ENCODE assay signal across 9 cellular contexts in the genomic region with DNA sequence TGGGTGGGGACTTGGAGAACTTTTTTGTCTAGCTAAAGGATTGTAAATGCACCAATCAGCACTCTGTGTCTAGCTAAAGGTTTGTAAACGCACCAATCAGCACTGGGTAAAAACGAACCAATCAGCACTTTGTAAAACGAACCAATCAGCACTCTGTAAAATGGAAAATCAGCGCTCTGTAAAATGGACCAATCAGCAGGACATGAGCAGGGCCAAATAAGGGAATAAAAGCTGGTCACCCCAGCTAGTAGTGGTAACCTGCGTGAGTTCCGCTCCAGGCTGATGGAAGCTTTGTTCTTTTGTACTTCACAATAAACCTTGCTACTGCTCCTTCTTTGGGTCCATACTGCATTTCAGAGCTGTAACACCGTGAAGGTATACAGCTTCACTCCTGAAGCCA. TPM values are rescaled to one million over a fixed set of nuclear protein-coding genes. Genes with fewer than 3 reads are reported as not detected.
DNase-seq lines count a peak whose midpoint lies in the region; ATAC-seq, FAIRE-seq and TF ChIP-seq lines count a peak whose summit lies in the region.
"Had no signal": no experiment of that assay in that cellular context is flagged by ENCODE, and none has a peak within 500 bp of the region (broad histone marks: within the 10 kb centered on the region; RNA-seq: fewer than 3 reads in every experiment).

No MANE protein-coding gene starts in this region.

- H3K9me3 Mint-ChIP-seq in Caco-2 (ENCODE audit: unreplicated experiment) (peaks cover 10% of the 10 kb centered on the region), neural crest cell (peaks cover 7% of the 10 kb centered on the region)
- H3K9me3 Mint-ChIP-seq in effector memory CD8-positive, alpha-beta T cell = no peaks in the 10 kb centered on the region

- H3K27ac Mint-ChIP-seq in Caco-2 (ENCODE audit: unreplicated experiment) (no peak overlapping the region), T-helper 17 cell (peak overlapping the region; percentile 95), neural crest cell (ENCODE audit: unreplicated experiment) (no peak overlapping the region)
- peak overlapping the region; percentile 95 to 96 for H3K27ac Mint-ChIP-seq in effector memory CD8-positive, alpha-beta T cell

- TF ChIP-seq POLR2A in H54 (IDR thresholded peaks at IDR 0.05; ENCODE audit: low read depth, low read length) = no peak

- H3K27me3 ChIP-seq in Caco-2 (replicated peaks; ENCODE audit: control insufficient read depth, insufficient read depth, low read length) (no peaks in the 10 kb centered on the region), pancreas (no peaks in the 10 kb centered on the region)

- intact Hi-C loops in Caco-2 (cut with micrococcal nuclease; ENCODE audit: unreplicated experiment) = no loop called here
- intact Hi-C loops in pancreas (cut with DNase I) = no loop called here

- H3K27ac ChIP-seq in pancreas = no peak overlapping the region

- 90 to 96% methylated on average over 7 of the region's 7 CpGs for WGBS in pancreas, 2 donors

- FAIRE-seq in pancreas (lab: Jason Lieb, UNC) (no peak), H54 (lab: Jason Lieb, UNC) (no peak)

- peaks cover 16% of the 10 kb centered on the region for H3K4me1 ChIP-seq in Caco-2
- H3K4me1 ChIP-seq in pancreas = peaks cover 0 to 18% (median 0%) of the 10 kb centered on the region in 3 donors

- no peak for DNase-seq in Caco-2
- no peak for DNase-seq in T-helper 17 cell
- no peak for DNase-seq in effector memory CD8-positive, alpha-beta T cell
- DNase-seq in neural crest cell (ENCODE audit: low read depth, low spot score) = no peak
- no peak for DNase-seq in pancreas
- no peak for DNase-seq in H54 (ENCODE audit: insufficient read length, low spot score)
- no peak for DNase-seq in GM19238 (ENCODE audit: insufficient read length, low spot score)
- no peak for DNase-seq in left lobe of liver (ENCODE audit: low spot score)
- DNase-seq: NCI-H1048 had no signal

- TF ChIP-seq CTCF in Caco-2 (IDR thresholded peaks at IDR 0.05; ENCODE audit: insufficient read depth in 1 of 2, low read depth in 1 of 2, low read length in 1 of 2, severe bottlenecking in 1 of 2, unreplicated experiment in 1 of 2) (no peak), neural crest cell (conservative IDR thresholded peaks at IDR 0.05) (no peak), pancreas (IDR thresholded peaks at IDR 0.05) (no peak)

- H3K4me3 ChIP-seq in Caco-2 (ENCODE audit: low read depth, low read length) = peak overlapping the region; percentile 7; the same call in 1 of the 2 replicates
- H3K4me3 ChIP-seq in pancreas = no peak overlapping the region

- no peaks in the 10 kb centered on the region; the same call in 1 of the 2 replicates for H3K36me3 ChIP-seq in Caco-2 (ENCODE audit: control insufficient read depth, insufficient read depth, low read length)
- no peaks in the 10 kb centered on the region for H3K36me3 ChIP-seq in pancreas

- H3K27me3 Mint-ChIP-seq in Caco-2 (ENCODE audit: insufficient read depth, unreplicated experiment) (no peaks in the 10 kb centered on the region), T-helper 17 cell (no peaks in the 10 kb centered on the region), neural crest cell (ENCODE audit: low read depth) (no peaks in the 10 kb centered on the region)
- H3K27me3 Mint-ChIP-seq in effector memory CD8-positive, alpha-beta T cell = no peaks in the 10 kb centered on the region

- H3K4me3 Mint-ChIP-seq in Caco-2 (ENCODE audit: unreplicated experiment) (peak overlapping the region; percentile 95), T-helper 17 cell (peak overlapping the region; percentile 93), neural crest cell (peak overlapping the region; percentile 95)
- peak overlapping the region; percentile 92 to 95 for H3K4me3 Mint-ChIP-seq in effector memory CD8-positive, alpha-beta T cell

- H3K36me3 Mint-ChIP-seq in Caco-2 (ENCODE audit: insufficient read depth, unreplicated experiment) = peaks cover 34% of the 10 kb centered on the region
- peaks cover 2% of the 10 kb centered on the region for H3K36me3 Mint-ChIP-seq in T-helper 17 cell (ENCODE audit: low read depth)
- H3K36me3 Mint-ChIP-seq in effector memory CD8-positive, alpha-beta T cell (ENCODE audit: insufficient read depth) = peaks cover 25% of the 10 kb centered on the region
- H3K36me3 Mint-ChIP-seq in neural crest cell (ENCODE audit: low read depth) = peaks cover 13% of the 10 kb centered on the region

- H3K9me3 ChIP-seq in Caco-2 = peaks cover 14% of the 10 kb centered on the region
- no peaks in the 10 kb centered on the region for H3K9me3 ChIP-seq in T-helper 17 cell (ENCODE audit: control insufficient read depth, low read length, poor library complexity, severe bottlenecking)
- H3K9me3 ChIP-seq in pancreas = no peaks in the 10 kb centered on the region

- ATAC-seq in T-helper 17 cell (no peak), pancreas (no peak), left lobe of liver (no peak)
- no peak for ATAC-seq in effector memory CD8-positive, alpha-beta T cell (replicated peaks)

- POLR2A ChIA-PET in Caco-2 (lab: Charles Lee) = interaction anchor here (1.2 kb wide), 1 partner anchor 29 kb away, joined by 4 read pairs; no protein-coding TSS in a partner anchor

- CTCF ChIA-PET in Caco-2 (lab: Charles Lee) = interaction anchor here (0.7 to 1.9 kb wide), 2 partner anchors 28 to 58 kb away, joined by 6 to 8 read pairs; no protein-coding TSS in a partner anchor

- H3K4me1 Mint-ChIP-seq in Caco-2 (ENCODE audit: low read depth, unreplicated experiment) (peaks cover 13% of the 10 kb centered on the region), T-helper 17 cell (peaks cover 33% of the 10 kb centered on the region), neural crest cell (peaks cover 35% of the 10 kb centered on the region)
- peaks cover 36 to 39% of the 10 kb centered on the region in 2 donors for H3K4me1 Mint-ChIP-seq in effector memory CD8-positive, alpha-beta T cell (ENCODE audit: low read depth in 2 of 2)

- no TSS peak for BruUV-seq in Caco-2 (replicated peaks; lab: Mats Ljungman, UMichigan)

RNA-seq across cellular contexts. Expression of gene ACOT2, which starts 1.6 kb away (rescaled TPM):
- 36.7 and 41.4 TPM in 2 replicates for total RNA-seq in Caco-2 (2022)
- 10 to 100 TPM; 11.1 to 16.1 TPM for total RNA-seq in T-helper 17 cell
- 24.4 and 25.9 TPM in 2 replicates for total RNA-seq in neural crest cell
- 10 to 100 TPM in 3 of 6 donors, 1 to 10 TPM in 3; 4.4 to 11.6 (median 9.3) TPM for total RNA-seq in pancreas
- polyA plus RNA-seq in pancreas = 10 to 100 TPM in 1 of 2 donors, 1 to 10 TPM in 1; 9.3 to 12.8 TPM
- 141 TPM for total RNA-seq in left lobe of liver

RNA-seq across cellular contexts. Expression of gene HEATR4, which starts 8.6 kb away (rescaled TPM):
- total RNA-seq in Caco-2 (2022) (0.14 and 0.29 TPM in 2 replicates), T-helper 17 cell (under 1 TPM in 1 of 2 donors, not detected in 1; 0.07 TPM), neural crest cell (not detected in 2 replicates), pancreas (under 1 TPM in 5 of 6 donors, not detected in 1; 0.09 to 0.22 (median 0.14) TPM), left lobe of liver (3.2 TPM)
- under 1 TPM; 0.05 to 0.65 TPM for polyA plus RNA-seq in pancreas

RNA-seq across cellular contexts. Expression of gene ACOT4, which starts 24.3 kb away (rescaled TPM):
- 2.7 and 3.2 TPM in 2 replicates for total RNA-seq in Caco-2 (2022)
- total RNA-seq in T-helper 17 cell = 1 to 10 TPM in 1 of 2 donors, under 1 TPM in 1; 0.65 to 1.1 TPM
- total RNA-seq in neural crest cell = 0.98 TPM in 2 replicates
- total RNA-seq in pancreas = 1 to 10 TPM in 4 of 6 donors, under 1 TPM in 1, not detected in 1; 0.59 to 1.9 (median 1.2) TPM
- under 1 TPM; 0.68 to 0.75 TPM for polyA plus RNA-seq in pancreas
- 9.9 TPM for total RNA-seq in left lobe of liver

RNA-seq across cellular contexts. Expression of gene ACOT1, which starts 30.4 kb away (rescaled TPM):
- 10.3 TPM in 2 replicates for total RNA-seq in Caco-2 (2022)
- 1 to 10 TPM; 2.2 to 3.6 TPM for total RNA-seq in T-helper 17 cell
- total RNA-seq in neural crest cell = 6.8 and 8.0 TPM in 2 replicates
- total RNA-seq in pancreas = 1 to 10 TPM in 5 of 6 donors, under 1 TPM in 1; 0.69 to 2.8 (median 1.5) TPM
- polyA plus RNA-seq in pancreas = 1 to 10 TPM; 1.0 to 1.5 TPM
- total RNA-seq in left lobe of liver = 31.9 TPM

RNA-seq across cellular contexts. Expression of gene ACOT6, which starts 45.0 kb away (rescaled TPM):
- not detected in 2 replicates for total RNA-seq in Caco-2 (2022)
- total RNA-seq in T-helper 17 cell = not detected
- not detected in 2 replicates for total RNA-seq in neural crest cell
- total RNA-seq in pancreas = not detected
- not detected for polyA plus RNA-seq in pancreas
- total RNA-seq in left lobe of liver = 1.6 TPM

Comparison
In these comparisons a context has a peak if more than half of its experiments do, and no peak if none do; other contexts are left out.
1. H3K27ac Mint-ChIP-seq: peak in T-helper 17 cell (single experiment) and effector memory CD8-positive, alpha-beta T cell (2 of 2); none in Caco-2 (single experiment) and neural crest cell (single experiment).
2. Peak in every context shown above with its lines, with median percentiles within 50 percentile points of each other: H3K4me3 Mint-ChIP-seq.